ENCODE assay signal across 15 cellular contexts in genomic region chr13:97250560-97250959, GRCh38. TPM values are rescaled to one million over a fixed set of nuclear protein-coding genes. Genes with fewer than 3 reads are reported as not detected.
DNase-seq lines count a peak whose midpoint lies in the region; ATAC-seq, FAIRE-seq and TF ChIP-seq lines count a peak whose summit lies in the region.
"Had no signal": no experiment of that assay in that cellular context is flagged by ENCODE, and none has a peak within 500 bp of the region (broad histone marks: within the 10 kb centered on the region; RNA-seq: fewer than 3 reads in every experiment).

No MANE protein-coding gene starts in this region.

- FAIRE-seq in pancreas (lab: Jason Lieb, UNC), result no peak
- FAIRE-seq: D721Med, H1 had no signal

- DNase-seq in Right ventricle myocardium inferior (ENCODE audit: missing footprints) (no peak), cardiac septum (ENCODE audit: low spot score) (no peak), epithelial cell of prostate (ENCODE audit: low read depth, low spot score) (no peak), upper lobe of right lung (no peak), pancreas (no peak), UCSD-AML1 (lab: John Stamatoyannopoulos, UW; ENCODE audit: unreplicated experiment) (no peak)
- no peak for DNase-seq in stimulated activated naive CD4-positive, alpha-beta T cell treated with Interleukin-2 at 50 U/mL for 16 hours (lab: John Stamatoyannopoulos, UW)
- DNase-seq: activated CD4-positive, alpha-beta T cell treated with anti-CD3 and anti-CD28 coated beads for 48 hours; cerebellar nuclear complex; foreskin fibroblast; NCI-H1417 treated with DMSO at 0.1 percent for 48 hours; NCI-H82 had no signal

- intact Hi-C loops in Right ventricle myocardium inferior (cut with DNase I), result no loop called here
- intact Hi-C loops in cardiac septum (cut with DNase I), result no loop called here
- intact Hi-C loops in upper lobe of right lung (cut with DNase I), result no loop called here
- intact Hi-C loops in pancreas (cut with DNase I), result no loop called here

- H3K9me3 ChIP-seq in muscle layer of duodenum (ENCODE audit: control insufficient read depth in 1 of 2, low read length in 2 of 2) (no peaks in the 10 kb centered on the region), upper lobe of right lung (no peaks in the 10 kb centered on the region), pancreas (no peaks in the 10 kb centered on the region)

- peaks cover 22 to 36% of the 10 kb centered on the region in 2 donors for H3K4me1 ChIP-seq in muscle layer of duodenum (ENCODE audit: control insufficient read depth in 1 of 2, insufficient read depth in 2 of 2, low read length in 2 of 2)
- peaks cover 55% of the 10 kb centered on the region for H3K4me1 ChIP-seq in upper lobe of right lung
- peaks cover 29 to 55% (median 52%) of the 10 kb centered on the region in 3 donors for H3K4me1 ChIP-seq in pancreas

- H3K27ac ChIP-seq in epithelial cell of prostate (peak overlapping the region; percentile 9), muscle layer of duodenum (ENCODE audit: low read length) (peak overlapping the region; percentile 49), upper lobe of right lung (peak overlapping the region; percentile 68), pancreas (peak overlapping the region in 2 of 4 donors; percentile 16 to 39)

- TF ChIP-seq CTCF in upper lobe of right lung (IDR thresholded peaks at IDR 0.05) (no peak), pancreas (IDR thresholded peaks at IDR 0.05) (no peak)

- H3K36me3 ChIP-seq in muscle layer of duodenum (ENCODE audit: control insufficient read depth in 1 of 2, insufficient read depth in 2 of 2, low read length in 2 of 2) (no peaks in the 10 kb centered on the region), upper lobe of right lung (no peaks in the 10 kb centered on the region), pancreas (no peaks in the 10 kb centered on the region)

- H3K4me3 ChIP-seq in muscle layer of duodenum (ENCODE audit: low read depth in 1 of 2, low read length in 2 of 2), result peak overlapping the region in 1 of 2 donors; percentile 4
- H3K4me3 ChIP-seq in upper lobe of right lung, result no peak overlapping the region
- H3K4me3 ChIP-seq in pancreas, result no peak overlapping the region

- H3K27me3 ChIP-seq in muscle layer of duodenum (ENCODE audit: low read depth, low read length) (no peaks in the 10 kb centered on the region), upper lobe of right lung (no peaks in the 10 kb centered on the region), pancreas (no peaks in the 10 kb centered on the region)

- ATAC-seq in Right ventricle myocardium inferior (peak; percentile 35), upper lobe of right lung (no peak), pancreas (no peak)

RNA-seq across cellular contexts. Expression of gene MBNL2, which starts 28.4 kb away (rescaled TPM):
- 69.1 TPM for total RNA-seq in Right ventricle myocardium inferior
- total RNA-seq in cardiac septum, result 67.6 TPM
- 60.6 TPM for total RNA-seq in upper lobe of right lung
- total RNA-seq in pancreas, result 10 to 100 TPM; 32.5 to 66.5 (median 46.4) TPM
- 10 to 100 TPM in 1 of 2 donors, 1 to 10 TPM in 1; 8.9 to 16.5 TPM for polyA plus RNA-seq in pancreas
